In genomic region chr5:82793808-82794419, GRCh38 we compare ENCODE assay signal across 8 cellular contexts.
A peak's percentile ranks its signal among the peaks of the same experiment; 100 is the strongest.
DNase-seq lines count a peak whose midpoint lies in the region; ATAC-seq and TF ChIP-seq lines count a peak whose summit lies in the region.

No MANE protein-coding gene starts in this region.

- no peaks in the 10 kb centered on the region for H3K9me3 ChIP-seq in CD4-positive, alpha-beta T cell (ENCODE audit: control insufficient read depth, low read length)

- no peaks in the 10 kb centered on the region for H3K36me3 Mint-ChIP-seq in CD4-positive, alpha-beta T cell (ENCODE audit: low read depth)
- no peaks in the 10 kb centered on the region for H3K36me3 Mint-ChIP-seq in activated CD4-positive, alpha-beta memory T cell treated with anti-CD3 and anti-CD28 coated beads for 36 hours

- H3K27ac Mint-ChIP-seq in CD4-positive, alpha-beta T cell: no peak overlapping the region
- no peak overlapping the region for H3K27ac Mint-ChIP-seq in activated CD4-positive, alpha-beta memory T cell treated with anti-CD3 and anti-CD28 coated beads for 36 hours

- CTCF ChIA-PET in CD4-positive, alpha-beta T cell (lab: Charles Lee): no interaction called here
- CTCF ChIA-PET in activated CD4-positive, alpha-beta memory T cell treated with anti-CD3 and anti-CD28 coated beads for 36 hours (lab: Charles Lee): interaction anchor here (0.7 to 5.2 kb wide), 8 partner anchors 8 to 462 kb away, joined by 3 to 50 read pairs (median 5); no protein-coding TSS in a partner anchor

- no peaks in the 10 kb centered on the region for H3K9me3 Mint-ChIP-seq in CD4-positive, alpha-beta T cell
- H3K9me3 Mint-ChIP-seq in activated CD4-positive, alpha-beta memory T cell treated with anti-CD3 and anti-CD28 coated beads for 36 hours: no peaks in the 10 kb centered on the region

- ATAC-seq in CD4-positive, alpha-beta T cell (ENCODE audit: poor library complexity): no peak
- no peak for ATAC-seq in HG03135 (IDR thresholded peaks at IDR 0.05; ENCODE audit: unreplicated experiment)

- peak; percentile 74 for TF ChIP-seq CTCF in CD4-positive, alpha-beta T cell (IDR thresholded peaks at IDR 0.05)

- intact Hi-C loops in CD4-positive, alpha-beta T cell (cut with DNase I, micrococcal nuclease): loop anchor here (2.0 to 10.0 kb wide), 2 partner anchors 441 to 771 kb away; no protein-coding TSS in a partner anchor
- intact Hi-C loops in activated CD4-positive, alpha-beta memory T cell treated with anti-CD3 and anti-CD28 coated beads for 36 hours (cut with micrococcal nuclease): loop anchor here (1.0 to 2.0 kb wide), 3 partner anchors 153 to 443 kb away; no protein-coding TSS in a partner anchor

- no peaks in the 10 kb centered on the region for H3K27me3 Mint-ChIP-seq in CD4-positive, alpha-beta T cell
- peaks cover 7% of the 10 kb centered on the region for H3K27me3 Mint-ChIP-seq in activated CD4-positive, alpha-beta memory T cell treated with anti-CD3 and anti-CD28 coated beads for 36 hours

- POLR2A ChIA-PET in CD4-positive, alpha-beta T cell (lab: Charles Lee): no interaction called here
- POLR2A ChIA-PET in activated CD4-positive, alpha-beta memory T cell treated with anti-CD3 and anti-CD28 coated beads for 36 hours (lab: Charles Lee): no interaction called here

- DNase-seq in CD4-positive, alpha-beta T cell: peak in 7 of 10 experiments; percentile 2 to 17 (median 10)
- DNase-seq in HK-2 (ENCODE audit: unreplicated experiment) (peak; percentile 4), globus pallidus (ENCODE audit: low spot score) (peak; percentile 28), dedifferentiated amniotic fluid mesenchymal stem cell (ENCODE audit: extremely low spot score) (no peak), NCI-H345 treated with DMSO at 0.1 percent for 48 hours (lab: John Stamatoyannopoulos, UW; ENCODE audit: unreplicated experiment) (no peak)
- DNase-seq in activated CD4-positive, alpha-beta memory T cell treated with anti-CD3 and anti-CD28 coated beads for 36 hours: peak; percentile 44
- DNase-seq in stimulated activated CD4-positive, alpha-beta T cell treated with anti-CD3 and anti-CD28 coated beads, Interleukin-15, amount 100 ng/mL, for 24 hours: peak; percentile 59

- H3K4me1 Mint-ChIP-seq in CD4-positive, alpha-beta T cell (ENCODE audit: low read depth): no peaks in the 10 kb centered on the region
- H3K4me1 Mint-ChIP-seq in activated CD4-positive, alpha-beta memory T cell treated with anti-CD3 and anti-CD28 coated beads for 36 hours (ENCODE audit: low read depth): no peaks in the 10 kb centered on the region

- H3K4me3 Mint-ChIP-seq in CD4-positive, alpha-beta T cell: no peak overlapping the region
- no peak overlapping the region for H3K4me3 Mint-ChIP-seq in activated CD4-positive, alpha-beta memory T cell treated with anti-CD3 and anti-CD28 coated beads for 36 hours

- H3K27me3 ChIP-seq in CD4-positive, alpha-beta T cell (ENCODE audit: control insufficient read depth, insufficient read depth, low read length): peaks cover 6% of the 10 kb centered on the region

- no peak overlapping the region for H3K27ac ChIP-seq in CD4-positive, alpha-beta T cell (ENCODE audit: low read depth, low read length)

Comparison
In these comparisons a context has a peak if more than half of its experiments do, and no peak if none do; other contexts are left out.
1. DNase-seq: peak in CD4-positive, alpha-beta T cell (7 of 10), HK-2 (single experiment), activated CD4-positive, alpha-beta memory T cell treated with anti-CD3 and anti-CD28 coated beads for 36 hours (single experiment), globus pallidus (single experiment) and stimulated activated CD4-positive, alpha-beta T cell treated with anti-CD3 and anti-CD28 coated beads, Interleukin-15, amount 100 ng/mL, for 24 hours (single experiment); none in dedifferentiated amniotic fluid mesenchymal stem cell (single experiment) and NCI-H345 treated with DMSO at 0.1 percent for 48 hours (single experiment).